Comparison of ENCODE assay signal across 10 cellular contexts in genomic region chr1:46528297-46528955, GRCh38. TPM values are rescaled to one million over a fixed set of nuclear protein-coding genes. Genes with fewer than 3 reads are reported as not detected.
DNase-seq lines count a peak whose midpoint lies in the region; FAIRE-seq and TF ChIP-seq lines count a peak whose summit lies in the region.
"Had no signal": no experiment of that assay in that cellular context is flagged by ENCODE, and none has a peak within 500 bp of the region (broad histone marks: within the 10 kb centered on the region; RNA-seq: fewer than 3 reads in every experiment).

No MANE protein-coding gene starts in this region.

- CTCF ChIA-PET in AG04449 (lab: Yijun Ruan, JAX), result interaction anchor here (0.7 to 11.5 kb wide), 29 partner anchors 7 to 284 kb away, joined by 3 to 429 read pairs (median 10); partner anchors contain the start of gene DMBX1
- CTCF ChIA-PET in OCI-LY7 (lab: Charles Lee; ENCODE audit: unreplicated experiment), result interaction anchor here (1.8 kb wide), 1 partner anchor 51 kb away, joined by 6 read pairs; no protein-coding TSS in a partner anchor

- intact Hi-C loops in OCI-LY7 (cut with micrococcal nuclease; ENCODE audit: unreplicated experiment), result loop anchor here (1.0 kb wide), 4 partner anchors 51 to 195 kb away; no protein-coding TSS in a partner anchor

- DNase-seq in AG04449 (ENCODE audit: low read depth, low spot score), result no peak
- DNase-seq in COLO829 (ENCODE audit: low spot score), result peak; percentile 15
- peak; percentile 9 for DNase-seq in OCI-LY7 (ENCODE audit: low spot score)
- DNase-seq in fibroblast of mammary gland (ENCODE audit: low read depth), result peak; percentile 31
- no peak for DNase-seq in LoVo (ENCODE audit: low spot score)
- no peak for DNase-seq in GF-D8 (lab: John Stamatoyannopoulos, UW)
- DNase-seq in GM12891 (ENCODE audit: insufficient read length, low spot score), result no peak
- no peak for DNase-seq in HPDE6-E6E7 (ENCODE audit: extremely low spot score)
- DNase-seq: NCI-H510A had no signal

- H3K36me3 ChIP-seq in OCI-LY7 (ENCODE audit: insufficient read depth, low read length), result no peaks in the 10 kb centered on the region
- H3K36me3 ChIP-seq: colonic mucosa had no signal

- no TSS peak for BruUV-seq in OCI-LY7 (replicated peaks; lab: Mats Ljungman, UMichigan)

- TF ChIP-seq CTCF in AG04449 (IDR thresholded peaks at IDR 0.05; ENCODE audit: insufficient read depth, low read length, missing control alignments), result peak; percentile 24
- peak; percentile 51 for TF ChIP-seq CTCF in OCI-LY7 (conservative IDR thresholded peaks at IDR 0.05; ENCODE audit: low read length)
- TF ChIP-seq CTCF in fibroblast of mammary gland (conservative IDR thresholded peaks at IDR 0.05; ENCODE audit: control insufficient read depth, insufficient read depth, low read depth, low read length), result peak; percentile 28

- no peaks in the 10 kb centered on the region for H3K9me3 ChIP-seq in OCI-LY7 (ENCODE audit: low read length)
- H3K9me3 ChIP-seq: colonic mucosa had no signal

- H3K9me2 ChIP-seq in OCI-LY7 (ENCODE audit: insufficient read depth, low read length), result no peaks in the 10 kb centered on the region

- H3K4me2 ChIP-seq in OCI-LY7 (ENCODE audit: low read length), result no peak overlapping the region

- no peaks in the 10 kb centered on the region for H3K79me2 ChIP-seq in OCI-LY7 (ENCODE audit: insufficient read depth, low read depth, low read length)

- H3K4me1 ChIP-seq in OCI-LY7 (ENCODE audit: insufficient read depth, low read length, poor library complexity, severe bottlenecking), result no peaks in the 10 kb centered on the region
- H3K4me1 ChIP-seq: colonic mucosa had no signal

- H3K4me3 ChIP-seq in AG04449 (ENCODE audit: low read depth, low read length) (no peak overlapping the region), OCI-LY7 (ENCODE audit: low read depth, low read length, poor library complexity, severe bottlenecking) (no peak overlapping the region), fibroblast of mammary gland (ENCODE audit: control insufficient read depth, low read depth, low read length) (no peak overlapping the region)
- H3K4me3 ChIP-seq: colonic mucosa had no signal

- TF ChIP-seq POLR2A in GM12891 (IDR thresholded peaks at IDR 0.05; ENCODE audit: low read depth, low read length), result no peak

- POLR2A ChIA-PET in AG04449 (lab: Yijun Ruan, JAX), result no interaction called here
- POLR2A ChIA-PET in OCI-LY7 (lab: Charles Lee), result interaction anchor here (1.0 to 1.2 kb wide), 2 partner anchors 11 to 76 kb away, joined by 3 read pairs; partner anchors contain the start of gene MKNK1

- FAIRE-seq in GM12891 (lab: Jason Lieb, UNC), result no peak

- no peaks in the 10 kb centered on the region; the same call in 1 of the 2 replicates for H4K20me1 ChIP-seq in OCI-LY7 (ENCODE audit: insufficient read depth, low read length)

- no peak overlapping the region for H3K27ac ChIP-seq in OCI-LY7 (ENCODE audit: low read depth, low read length, poor library complexity, severe bottlenecking)
- H3K27ac ChIP-seq: colonic mucosa had no signal

- no peak overlapping the region for H2AFZ ChIP-seq in OCI-LY7 (ENCODE audit: low read length)

TF ChIP-seq in GM12891, 5 proteins besides CTCF, POLR2A, EP300 and RAD21:
- TF ChIP-seq PAX5 (IDR thresholded peaks at IDR 0.05; ENCODE audit: insufficient read depth, low read length, severe bottlenecking) (no peak), SPI1 (IDR thresholded peaks at IDR 0.05; ENCODE audit: low read depth, low read length) (no peak), POU2F2 (IDR thresholded peaks at IDR 0.05; ENCODE audit: low read depth, low read length) (no peak), POLR2AphosphoS5 (IDR thresholded peaks at IDR 0.05; ENCODE audit: low read depth, low read length) (no peak), TAF1 (IDR thresholded peaks at IDR 0.05; ENCODE audit: low read depth, low read length) (no peak)

RNA-seq across cellular contexts. Expression of gene KNCN, which starts 23.0 kb away (rescaled TPM):
- total RNA-seq in OCI-LY7 (2014; rRNA removed; shearing (Covaris generic)), result not detected in 2 replicates
- total RNA-seq in OCI-LY7 (2022), result not detected in 2 replicates
- polyA plus RNA-seq in GM12891 (2012; ENCODE audit: low read depth, missing spikeins), result not detected
- total RNA-seq: colonic mucosa had no signal

RNA-seq across cellular contexts. Expression of gene DMBX1, which starts 38.8 kb away (rescaled TPM):
- not detected in 2 replicates for total RNA-seq in OCI-LY7 (2014; rRNA removed; shearing (Covaris generic))
- total RNA-seq in OCI-LY7 (2022), result not detected in 2 replicates
- not detected for polyA plus RNA-seq in GM12891 (2012; ENCODE audit: low read depth, missing spikeins)
- total RNA-seq: colonic mucosa had no signal

Comparison
In these comparisons a context has a peak if more than half of its experiments do, and no peak if none do; other contexts are left out.
1. DNase-seq: peak in COLO829 (single experiment), OCI-LY7 (single experiment) and fibroblast of mammary gland (single experiment); none in AG04449 (single experiment), LoVo (single experiment), GF-D8 (single experiment), GM12891 (single experiment) and HPDE6-E6E7 (single experiment).
2. Peak in every context shown above with its lines, with median percentiles within 50 percentile points of each other: CTCF ChIP-seq.